In genomic region chr18:68509902-68510301, GRCh38 we compare ENCODE assay signal across 21 cellular contexts.
"Had no signal": no experiment of that assay in that cellular context is flagged by ENCODE, and none has a peak within 500 bp of the region (broad histone marks: within the 10 kb centered on the region; RNA-seq: fewer than 3 reads in every experiment).

No MANE protein-coding gene starts in this region.

- H3K36me3 ChIP-seq: MG63 had no signal

- H3K27me3 ChIP-seq: MG63 had no signal

- H3K4me3 ChIP-seq: MG63 had no signal

- DNase-seq: IMR-90, Karpas-422, KG1, MG63, NCI-H1092, NCI-H1105 treated with DMSO at 0.1 percent for 48 hours, NCI-H1417 treated with DMSO at 0.1 percent for 48 hours, NCI-H146, NCI-H1694 treated with DMSO at 0.1 percent for 48 hours, NCI-H1930, NCI-H2081 treated with DMSO at 0.1 percent for 48 hours, NCI-H2171, NCI-H226, NCI-H446, NCI-H510A, NCI-H524 treated with DMSO at 0.1 percent for 48 hours, NCI-H69, NCI-H774, SHP77, SW 1271, T-cell had no signal
